ENCODE assay signal across 1 cellular context in genomic region chr4:170157670-170158069, GRCh38.
TF ChIP-seq lines count a peak whose summit lies in the region.

No MANE protein-coding gene starts in this region.

TF ChIP-seq in K562, 482 proteins besides CTCF, POLR2A, EP300 and RAD21 (continued from another document):
- TF ChIP-seq, protein P1, sequence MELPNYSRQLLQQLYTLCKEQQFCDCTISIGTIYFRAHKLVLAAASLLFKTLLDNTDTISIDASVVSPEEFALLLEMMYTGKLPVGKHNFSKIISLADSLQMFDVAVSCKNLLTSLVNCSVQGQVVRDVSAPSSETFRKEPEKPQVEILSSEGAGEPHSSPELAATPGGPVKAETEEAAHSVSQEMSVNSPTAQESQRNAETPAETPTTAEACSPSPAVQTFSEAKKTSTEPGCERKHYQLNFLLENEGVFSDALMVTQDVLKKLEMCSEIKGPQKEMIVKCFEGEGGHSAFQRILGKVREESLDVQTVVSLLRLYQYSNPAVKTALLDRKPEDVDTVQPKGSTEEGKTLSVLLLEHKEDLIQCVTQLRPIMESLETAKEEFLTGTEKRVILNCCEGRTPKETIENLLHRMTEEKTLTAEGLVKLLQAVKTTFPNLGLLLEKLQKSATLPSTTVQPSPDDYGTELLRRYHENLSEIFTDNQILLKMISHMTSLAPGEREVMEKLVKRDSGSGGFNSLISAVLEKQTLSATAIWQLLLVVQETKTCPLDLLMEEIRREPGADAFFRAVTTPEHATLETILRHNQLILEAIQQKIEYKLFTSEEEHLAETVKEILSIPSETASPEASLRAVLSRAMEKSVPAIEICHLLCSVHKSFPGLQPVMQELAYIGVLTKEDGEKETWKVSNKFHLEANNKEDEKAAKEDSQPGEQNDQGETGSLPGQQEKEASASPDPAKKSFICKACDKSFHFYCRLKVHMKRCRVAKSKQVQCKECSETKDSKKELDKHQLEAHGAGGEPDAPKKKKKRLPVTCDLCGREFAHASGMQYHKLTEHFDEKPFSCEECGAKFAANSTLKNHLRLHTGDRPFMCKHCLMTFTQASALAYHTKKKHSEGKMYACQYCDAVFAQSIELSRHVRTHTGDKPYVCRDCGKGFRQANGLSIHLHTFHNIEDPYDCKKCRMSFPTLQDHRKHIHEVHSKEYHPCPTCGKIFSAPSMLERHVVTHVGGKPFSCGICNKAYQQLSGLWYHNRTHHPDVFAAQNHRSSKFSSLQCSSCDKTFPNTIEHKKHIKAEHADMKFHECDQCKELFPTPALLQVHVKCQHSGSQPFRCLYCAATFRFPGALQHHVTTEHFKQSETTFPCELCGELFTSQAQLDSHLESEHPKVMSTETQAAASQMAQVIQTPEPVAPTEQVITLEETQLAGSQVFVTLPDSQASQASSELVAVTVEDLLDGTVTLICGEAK (IDR thresholded peaks at IDR 0.05) = no peak
- TF ChIP-seq, protein P1 (CRISPR knock-in tag; IDR thresholded peaks at IDR 0.05) = no peak
